Comparison of ENCODE assay signal across 28 cellular contexts in genomic region chr18:31695989-31696388, GRCh38.
"Had no signal": no experiment of that assay in that cellular context is flagged by ENCODE, and none has a peak within 500 bp of the region (broad histone marks: within the 10 kb centered on the region; RNA-seq: fewer than 3 reads in every experiment).

No MANE protein-coding gene starts in this region.

- H3K9me3 ChIP-seq: ascending aorta, Peyer's patch, SJSA1 had no signal

- ATAC-seq: activated CD4-positive, alpha-beta T cell treated with anti-CD3 and anti-CD28 coated beads for 36 hours; activated CD8-positive, alpha-beta T cell treated with anti-CD3 and anti-CD28 coated beads, Interleukin-2, amount 10 ng/mL, durations not matched to agents 7 days and 5 days; PC-3 had no signal

- H3K4me3 ChIP-seq: ascending aorta, cardiac muscle cell, Peyer's patch, SJSA1 had no signal

- H3K27ac ChIP-seq: ascending aorta, cardiac muscle cell, Peyer's patch, SJSA1 had no signal

- H3K36me3 ChIP-seq: ascending aorta, cardiac muscle cell, Peyer's patch, SJSA1 had no signal

- H3K4me1 ChIP-seq: ascending aorta, Peyer's patch, SJSA1 had no signal

- H3K27me3 ChIP-seq: ascending aorta, cardiac muscle cell, Peyer's patch had no signal

- DNase-seq: activated CD4-positive, alpha-beta T cell treated with anti-CD3 and anti-CD28 coated beads for 36 hours; activated CD4-positive, alpha-beta T cell treated with anti-CD3 and anti-CD28 coated beads, Interleukin-2, amount 10 ng/mL, durations not matched to agents 7 days and 5 days; activated CD4-positive, alpha-beta T cell treated with anti-CD3 and anti-CD28 coated beads, Interleukin-2, amount 50 U/mL, for 48 hours; activated CD8-positive, alpha-beta T cell treated with anti-CD3 and anti-CD28 coated beads, Interleukin-2, amount 10 ng/mL, durations not matched to agents 7 days and 5 days; activated gamma-delta T cell; activated naive CD4-positive, alpha-beta T cell treated with Interleukin-2 at 50 U/mL for 16 hours; activated naive CD8-positive, alpha-beta T cell treated with anti-CD3 and anti-CD28 coated beads, Interleukin-2, amount 10 ng/mL, durations not matched to agents 7 days and 5 days; activated T-cell treated with anti-CD3 and anti-CD28 coated beads, Interleukin-2, amount 50 U/mL, for 24 hours; amygdala; Kasumi-1; KG1; MM.1S; MV-4-11; NCI-H1092; NCI-H1436 treated with DMSO at 0.1 percent for 48 hours; NCI-H1694 treated with DMSO at 0.1 percent for 48 hours; NCI-H2029; NCI-H2107; NCI-H510A; NCI-H526; NCI-H774; PC-3; Peyer's patch; RPMI8226; SHP77 treated with DMSO at 0.1 percent for 48 hours had no signal
